ENCODE assay signal across 8 cellular contexts in genomic region chr7:2844153-2845077, GRCh38. TPM values are rescaled to one million over a fixed set of nuclear protein-coding genes. Genes with fewer than 3 reads are reported as not detected.
A peak's percentile ranks its signal among the peaks of the same experiment; 100 is the strongest.
DNase-seq lines count a peak whose midpoint lies in the region; ATAC-seq, FAIRE-seq and TF ChIP-seq lines count a peak whose summit lies in the region.

Gene GNA12, minus strand, starts transcription at chr7:2844308. Its CDS starts 147 bp downstream, at chr7:2844161.

- peak; percentile 97 for ATAC-seq in GM18520 (IDR thresholded peaks at IDR 0.05; ENCODE audit: unreplicated experiment)
- peak; percentile 95 for ATAC-seq in HG03064 (IDR thresholded peaks at IDR 0.05; ENCODE audit: low read depth, unreplicated experiment)

- H3K4me3 ChIP-seq in skeletal muscle cell (ENCODE audit: low read depth, low read length) = peak within 1 kb of the TSS; percentile 74

- peaks cover 50% of the 10 kb centered on the region for H3K4me1 Mint-ChIP-seq in brain

- H3K36me3 Mint-ChIP-seq in brain = peaks cover 34% of the 10 kb centered on the region

- H3K4me3 Mint-ChIP-seq in brain = peak within 1 kb of the TSS; percentile 84 to 92 (median 87)

- peaks cover 5% of the 10 kb centered on the region for H3K27me3 Mint-ChIP-seq in brain

- peak within 1 kb of the TSS; percentile 65 for H3K27ac ChIP-seq in 22Rv1

- TF ChIP-seq CTCF in 22Rv1 (IDR thresholded peaks at IDR 0.05) (no peak), brain (conservative IDR thresholded peaks at IDR 0.05) (no peak)

- DNase-seq in NCI-H2107 treated with DMSO at 0.1 percent for 48 hours (lab: John Stamatoyannopoulos, UW; ENCODE audit: unreplicated experiment) (peak; percentile 96), iPS DF 4.7 (ENCODE audit: extremely low read depth, low spot score) (peak; percentile 94), skeletal muscle cell (ENCODE audit: low read depth) (peak; percentile 93)

- peaks cover 5 to 13% (median 9%) of the 10 kb centered on the region in 5 experiments for H3K9me3 Mint-ChIP-seq in brain

- peak; percentile 95 for FAIRE-seq in TTC549 (lab: Jason Lieb, UNC)

- H3K27ac Mint-ChIP-seq in brain = peak within 1 kb of the TSS; percentile 73 to 96 (median 87)

RNA-seq across cellular contexts. Expression of gene GNA12, which starts in this region (rescaled TPM):
- polyA plus RNA-seq in brain (ENCODE audit: insufficient read depth, low read depth, low replicate concordance) = 68.0 TPM

Comparison
In these comparisons a context has a peak if more than half of its experiments do, and no peak if none do; other contexts are left out.
1. Peak in every context shown above with its lines: DNase-seq, ATAC-seq, H3K4me3 ChIP-seq and H3K27ac ChIP-seq.